In genomic region chr7:81606078-81606863, GRCh38 we compare ENCODE assay signal across 27 cellular contexts.
DNase-seq lines count a peak whose midpoint lies in the region; ATAC-seq, FAIRE-seq and TF ChIP-seq lines count a peak whose summit lies in the region.
"Had no signal": no experiment of that assay in that cellular context is flagged by ENCODE, and none has a peak within 500 bp of the region (broad histone marks: within the 10 kb centered on the region; RNA-seq: fewer than 3 reads in every experiment).

No MANE protein-coding gene starts in this region.

- no peaks in the 10 kb centered on the region for H3K36me3 ChIP-seq in IMR-90 (ENCODE audit: control insufficient read depth, insufficient read depth, low read length)
- H3K36me3 ChIP-seq: BLaER1 had no signal

- no TSS peak for BruUV-seq in IMR-90 (replicated peaks; lab: Mats Ljungman, UMichigan)

- H3K9me3 ChIP-seq in IMR-90 (ENCODE audit: control insufficient read depth, insufficient read depth, low read length): no peaks in the 10 kb centered on the region; the same call in 1 of the 2 replicates
- H3K9me3 ChIP-seq: BLaER1 had no signal

- H3K4me2 ChIP-seq in IMR-90 (ENCODE audit: low read depth, low read length): no peak overlapping the region
- H3K4me2 ChIP-seq: BLaER1 had no signal

- no peaks in the 10 kb centered on the region for H3K9me1 ChIP-seq in IMR-90 (ENCODE audit: insufficient read depth, low read length)

- ATAC-seq in IMR-90 (ENCODE audit: low read depth): no peak
- ATAC-seq in GM21390 (IDR thresholded peaks at IDR 0.05; ENCODE audit: unreplicated experiment): no peak
- ATAC-seq: PC-3 had no signal

- H3K27ac ChIP-seq in IMR-90 (ENCODE audit: insufficient read depth, low read length): no peak overlapping the region
- H3K27ac ChIP-seq: BLaER1, HL-60 had no signal

- no peak overlapping the region for H3K27ac Mint-ChIP-seq in activated naive CD4-positive, alpha-beta T cell treated with anti-CD3 and anti-CD28 coated beads for 36 hours
- H3K27ac Mint-ChIP-seq: CD4-positive, CD25-positive, alpha-beta regulatory T cell had no signal

- CTCF ChIA-PET in IMR-90 (lab: Yijun Ruan, JAX): no interaction called here
- CTCF ChIA-PET in activated naive CD4-positive, alpha-beta T cell treated with anti-CD3 and anti-CD28 coated beads for 36 hours (lab: Charles Lee): no interaction called here

- no peak overlapping the region for H2AK9ac ChIP-seq in IMR-90 (replicated peaks; ENCODE audit: low read depth, low read length, poor library complexity)

- H3K4me1 Mint-ChIP-seq in activated naive CD4-positive, alpha-beta T cell treated with anti-CD3 and anti-CD28 coated beads for 36 hours (ENCODE audit: low read depth): no peaks in the 10 kb centered on the region
- H3K4me1 Mint-ChIP-seq: CD4-positive, CD25-positive, alpha-beta regulatory T cell had no signal

- TF ChIP-seq POLR2A in IMR-90 (IDR thresholded peaks at IDR 0.05; ENCODE audit: low read depth, low read length): no peak

- H2BK120ac ChIP-seq in IMR-90 (ENCODE audit: low read depth, low read length): no peak overlapping the region

- no peak overlapping the region; a peak in 1 of 4 replicates for H4K8ac ChIP-seq in IMR-90 (ENCODE audit: low read depth in 2 of 2, low read length in 2 of 2)

- peak; percentile 31 for DNase-seq in Caki2 (ENCODE audit: low read depth)
- no peak for DNase-seq in IMR-90
- DNase-seq in head of caudate nucleus: no peak
- DNase-seq in urothelium cell line (ENCODE audit: low spot score): no peak
- DNase-seq in activated naive CD4-positive, alpha-beta T cell treated with anti-CD3 and anti-CD28 coated beads for 36 hours: no peak
- DNase-seq: CD4-positive, CD25-positive, alpha-beta regulatory T cell; DMS79; EL; GF-D8; Kasumi-1; MV-4-11; NCI-H1105; NCI-H146; NCI-H1930; NCI-H2107; NCI-H524 treated with DMSO at 0.1 percent for 48 hours; NCI-H774; PC-3; Right ventricle myocardium superior; RPMI8226 had no signal

- H2BK20ac ChIP-seq in IMR-90 (ENCODE audit: low read depth, low read length): no peak overlapping the region

- FAIRE-seq in endometrium (lab: Jason Lieb, UNC): peak; percentile 88
- FAIRE-seq in urothelium cell line (lab: Jason Lieb, UNC): no peak
- FAIRE-seq: GM12891, GM19239, H54 had no signal

- no peak for TF ChIP-seq CTCF in IMR-90 (conservative IDR thresholded peaks at IDR 0.05; ENCODE audit: low read depth, low read length)

- H3K79me1 ChIP-seq in IMR-90 (ENCODE audit: low read depth in 1 of 2, low read length in 2 of 2): no peaks in the 10 kb centered on the region

- intact Hi-C loops in IMR-90 (cut with micrococcal nuclease): no loop called here
- intact Hi-C loops in head of caudate nucleus (cut with DNase I): no loop called here
- intact Hi-C loops in activated naive CD4-positive, alpha-beta T cell treated with anti-CD3 and anti-CD28 coated beads for 36 hours (cut with micrococcal nuclease): no loop called here

- POLR2A ChIA-PET in IMR-90 (lab: Charles Lee; ENCODE audit: unreplicated experiment): no interaction called here

- no peak overlapping the region for H3K4ac ChIP-seq in IMR-90 (ENCODE audit: low read depth, low read length)

- H2AFZ ChIP-seq in IMR-90 (replicated peaks; ENCODE audit: low read length, poor library complexity): no peak overlapping the region

- H3K36me3 Mint-ChIP-seq in activated naive CD4-positive, alpha-beta T cell treated with anti-CD3 and anti-CD28 coated beads for 36 hours (ENCODE audit: low read depth): no peaks in the 10 kb centered on the region
- H3K36me3 Mint-ChIP-seq: CD4-positive, CD25-positive, alpha-beta regulatory T cell had no signal

- H3K9me3 Mint-ChIP-seq in activated naive CD4-positive, alpha-beta T cell treated with anti-CD3 and anti-CD28 coated beads for 36 hours: no peaks in the 10 kb centered on the region

- no peaks in the 10 kb centered on the region for H3K27me3 Mint-ChIP-seq in activated naive CD4-positive, alpha-beta T cell treated with anti-CD3 and anti-CD28 coated beads for 36 hours (ENCODE audit: low read depth)
- H3K27me3 Mint-ChIP-seq: CD4-positive, CD25-positive, alpha-beta regulatory T cell had no signal

- H3K18ac ChIP-seq in IMR-90 (ENCODE audit: low read depth, low read length): no peak overlapping the region; the same call in 1 of the 2 replicates

- no peak for TF ChIP-seq RAD21 in IMR-90 (IDR thresholded peaks at IDR 0.05; ENCODE audit: low read length)

- H2BK15ac ChIP-seq in IMR-90 (ENCODE audit: low read depth, low read length): 0 out of 3 replicates have a peak overlapping the region, but pooled peaks have one; percentile 44

- no peak overlapping the region; the same call in 1 of the 2 replicates for H4K91ac ChIP-seq in IMR-90 (ENCODE audit: insufficient read depth, low read depth, low read length)

- no peak overlapping the region for H3K4me3 Mint-ChIP-seq in activated naive CD4-positive, alpha-beta T cell treated with anti-CD3 and anti-CD28 coated beads for 36 hours
- H3K4me3 Mint-ChIP-seq: CD4-positive, CD25-positive, alpha-beta regulatory T cell had no signal

- H3K14ac ChIP-seq in IMR-90 (replicated peaks; ENCODE audit: low read depth, low read length): no peak overlapping the region

- dilution Hi-C loops in IMR-90 (cut with HindIII; ENCODE audit: low sequenced_read_pairs, unreplicated experiment): no loop called here

- no peak overlapping the region for H3K23ac ChIP-seq in IMR-90 (ENCODE audit: low read depth, low read length)

- H4K20me1 ChIP-seq in IMR-90 (ENCODE audit: insufficient read depth, low read length): no peaks in the 10 kb centered on the region
- H4K20me1 ChIP-seq: BLaER1 had no signal

- no peak overlapping the region for H2AK5ac ChIP-seq in IMR-90 (ENCODE audit: low read depth, low read length)

- no peak overlapping the region for H2BK5ac ChIP-seq in IMR-90 (ENCODE audit: low read depth, low read length, poor library complexity, severe bottlenecking)

- H3K4me1 ChIP-seq in IMR-90 (ENCODE audit: control insufficient read depth, insufficient read depth, low read length): peaks cover 6% of the 10 kb centered on the region; the same call in 1 of the 2 replicates
- H3K4me1 ChIP-seq: BLaER1 had no signal

- no peak overlapping the region for H4K5ac ChIP-seq in IMR-90 (ENCODE audit: low read depth, low read length)

- no peak overlapping the region for H3K9ac ChIP-seq in IMR-90 (ENCODE audit: low read depth, low read length)
- H3K9ac ChIP-seq: BLaER1 had no signal

- H3K27me3 ChIP-seq in IMR-90 (ENCODE audit: control insufficient read depth, insufficient read depth, low read length): no peaks in the 10 kb centered on the region
- H3K27me3 ChIP-seq: BLaER1 had no signal

- H3K56ac ChIP-seq in IMR-90 (ENCODE audit: extremely low read depth, insufficient read depth, low read length): no peak overlapping the region

- no peak overlapping the region for H3K4me3 ChIP-seq in IMR-90 (ENCODE audit: insufficient read depth, low read depth, low read length)
- H3K4me3 ChIP-seq: BLaER1 had no signal

- no CpG with 5 or more reads among the region's 3 CpGs for WGBS in IMR-90 (ENCODE audit: extremely low coverage in 2 of 2, insufficient read length in 1 of 2), 2 experiments

- in situ Hi-C loops in Caki2 (cut with HindIII; ENCODE audit: low pct_unique_long_range_greater_than_20kb, low sequenced_read_pairs): no loop called here
- in situ Hi-C loops in IMR-90 (cut with MboI; ENCODE audit: low sequenced_read_pairs): no loop called here

TF ChIP-seq in IMR-90, 13 proteins besides CTCF, POLR2A, EP300 and RAD21:
- TF ChIP-seq ELK1 (IDR thresholded peaks at IDR 0.05; ENCODE audit: borderline replicate concordance, low read depth, low read length): no peak
- TF ChIP-seq MAFK (IDR thresholded peaks at IDR 0.05; ENCODE audit: low read depth, low read length): peak; percentile 70
- no peak for TF ChIP-seq BHLHE40 (IDR thresholded peaks at IDR 0.05; ENCODE audit: low read depth, low read length)
